ENCODE assay signal across 1 cellular context in genomic region chr9:129885670-129886106, GRCh38.
TF ChIP-seq lines count a peak whose summit lies in the region.

No MANE protein-coding gene starts in this region.

TF ChIP-seq in HepG2, 621 proteins besides CTCF, POLR2A, EP300 and RAD21 (continued from another document and continues in another):
- TF ChIP-seq STAT6 (CRISPR knock-in tag; IDR thresholded peaks at IDR 0.05; ENCODE audit: borderline replicate concordance) (no peak), SMARCC2 (IDR thresholded peaks at IDR 0.05) (no peak), ZNF574 (CRISPR knock-in tag; IDR thresholded peaks at IDR 0.05) (0 out of 2 replicates have a peak, but pooled peaks have one; percentile 26), ZNF782 (CRISPR knock-in tag; IDR thresholded peaks at IDR 0.05; ENCODE audit: borderline replicate concordance) (peak; percentile 39; the same call in 1 of the 2 replicates), GFI1 (CRISPR knock-in tag; IDR thresholded peaks at IDR 0.05; ENCODE audit: borderline replicate concordance) (0 out of 2 replicates have a peak, but pooled peaks have one; percentile 44), ATF2 (CRISPR knock-in tag; IDR thresholded peaks at IDR 0.05) (no peak; the same call in 1 of the 2 replicates), ZNF407 (CRISPR knock-in tag; IDR thresholded peaks at IDR 0.05; ENCODE audit: not compliant biosample characterization) (no peak), XRCC5 (optimal IDR thresholded peaks at IDR 0.05; ENCODE audit: low read length) (peak; percentile 96), SOX13 (IDR thresholded peaks at IDR 0.05) (no peak), SOX13 (CRISPR knock-in tag; conservative IDR thresholded peaks at IDR 0.05 in 1 of 2, IDR thresholded peaks at IDR 0.05 in 1 of 2) (peak in 1 of 2 experiments; percentile 36; a peak in 2 of 4 replicates), MIXL1 (CRISPR knock-in tag; IDR thresholded peaks at IDR 0.05) (peak; percentile 79), UBTF (CRISPR knock-in tag; IDR thresholded peaks at IDR 0.05) (peak; percentile 93), NFRKB (IDR thresholded peaks at IDR 0.05) (no peak)
- TF ChIP-seq, protein P1, sequence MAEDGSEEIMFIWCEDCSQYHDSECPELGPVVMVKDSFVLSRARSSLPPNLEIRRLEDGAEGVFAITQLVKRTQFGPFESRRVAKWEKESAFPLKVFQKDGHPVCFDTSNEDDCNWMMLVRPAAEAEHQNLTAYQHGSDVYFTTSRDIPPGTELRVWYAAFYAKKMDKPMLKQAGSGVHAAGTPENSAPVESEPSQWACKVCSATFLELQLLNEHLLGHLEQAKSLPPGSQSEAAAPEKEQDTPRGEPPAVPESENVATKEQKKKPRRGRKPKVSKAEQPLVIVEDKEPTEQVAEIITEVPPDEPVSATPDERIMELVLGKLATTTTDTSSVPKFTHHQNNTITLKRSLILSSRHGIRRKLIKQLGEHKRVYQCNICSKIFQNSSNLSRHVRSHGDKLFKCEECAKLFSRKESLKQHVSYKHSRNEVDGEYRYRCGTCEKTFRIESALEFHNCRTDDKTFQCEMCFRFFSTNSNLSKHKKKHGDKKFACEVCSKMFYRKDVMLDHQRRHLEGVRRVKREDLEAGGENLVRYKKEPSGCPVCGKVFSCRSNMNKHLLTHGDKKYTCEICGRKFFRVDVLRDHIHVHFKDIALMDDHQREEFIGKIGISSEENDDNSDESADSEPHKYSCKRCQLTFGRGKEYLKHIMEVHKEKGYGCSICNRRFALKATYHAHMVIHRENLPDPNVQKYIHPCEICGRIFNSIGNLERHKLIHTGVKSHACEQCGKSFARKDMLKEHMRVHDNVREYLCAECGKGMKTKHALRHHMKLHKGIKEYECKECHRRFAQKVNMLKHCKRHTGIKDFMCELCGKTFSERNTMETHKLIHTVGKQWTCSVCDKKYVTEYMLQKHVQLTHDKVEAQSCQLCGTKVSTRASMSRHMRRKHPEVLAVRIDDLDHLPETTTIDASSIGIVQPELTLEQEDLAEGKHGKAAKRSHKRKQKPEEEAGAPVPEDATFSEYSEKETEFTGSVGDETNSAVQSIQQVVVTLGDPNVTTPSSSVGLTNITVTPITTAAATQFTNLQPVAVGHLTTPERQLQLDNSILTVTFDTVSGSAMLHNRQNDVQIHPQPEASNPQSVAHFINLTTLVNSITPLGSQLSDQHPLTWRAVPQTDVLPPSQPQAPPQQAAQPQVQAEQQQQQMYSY (CRISPR knock-in tag; IDR thresholded peaks at IDR 0.05) = no peak
- TF ChIP-seq, protein P2, sequence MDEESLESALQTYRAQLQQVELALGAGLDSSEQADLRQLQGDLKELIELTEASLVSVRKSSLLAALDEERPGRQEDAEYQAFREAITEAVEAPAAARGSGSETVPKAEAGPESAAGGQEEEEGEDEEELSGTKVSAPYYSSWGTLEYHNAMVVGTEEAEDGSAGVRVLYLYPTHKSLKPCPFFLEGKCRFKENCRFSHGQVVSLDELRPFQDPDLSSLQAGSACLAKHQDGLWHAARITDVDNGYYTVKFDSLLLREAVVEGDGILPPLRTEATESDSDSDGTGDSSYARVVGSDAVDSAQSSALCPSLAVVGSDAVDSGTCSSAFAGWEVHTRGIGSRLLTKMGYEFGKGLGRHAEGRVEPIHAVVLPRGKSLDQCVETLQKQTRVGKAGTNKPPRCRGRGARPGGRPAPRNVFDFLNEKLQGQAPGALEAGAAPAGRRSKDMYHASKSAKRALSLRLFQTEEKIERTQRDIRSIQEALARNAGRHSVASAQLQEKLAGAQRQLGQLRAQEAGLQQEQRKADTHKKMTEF (CRISPR knock-in tag; IDR thresholded peaks at IDR 0.05) = peak; percentile 46; the same call in 1 of the 2 replicates
- TF ChIP-seq, protein P3, sequence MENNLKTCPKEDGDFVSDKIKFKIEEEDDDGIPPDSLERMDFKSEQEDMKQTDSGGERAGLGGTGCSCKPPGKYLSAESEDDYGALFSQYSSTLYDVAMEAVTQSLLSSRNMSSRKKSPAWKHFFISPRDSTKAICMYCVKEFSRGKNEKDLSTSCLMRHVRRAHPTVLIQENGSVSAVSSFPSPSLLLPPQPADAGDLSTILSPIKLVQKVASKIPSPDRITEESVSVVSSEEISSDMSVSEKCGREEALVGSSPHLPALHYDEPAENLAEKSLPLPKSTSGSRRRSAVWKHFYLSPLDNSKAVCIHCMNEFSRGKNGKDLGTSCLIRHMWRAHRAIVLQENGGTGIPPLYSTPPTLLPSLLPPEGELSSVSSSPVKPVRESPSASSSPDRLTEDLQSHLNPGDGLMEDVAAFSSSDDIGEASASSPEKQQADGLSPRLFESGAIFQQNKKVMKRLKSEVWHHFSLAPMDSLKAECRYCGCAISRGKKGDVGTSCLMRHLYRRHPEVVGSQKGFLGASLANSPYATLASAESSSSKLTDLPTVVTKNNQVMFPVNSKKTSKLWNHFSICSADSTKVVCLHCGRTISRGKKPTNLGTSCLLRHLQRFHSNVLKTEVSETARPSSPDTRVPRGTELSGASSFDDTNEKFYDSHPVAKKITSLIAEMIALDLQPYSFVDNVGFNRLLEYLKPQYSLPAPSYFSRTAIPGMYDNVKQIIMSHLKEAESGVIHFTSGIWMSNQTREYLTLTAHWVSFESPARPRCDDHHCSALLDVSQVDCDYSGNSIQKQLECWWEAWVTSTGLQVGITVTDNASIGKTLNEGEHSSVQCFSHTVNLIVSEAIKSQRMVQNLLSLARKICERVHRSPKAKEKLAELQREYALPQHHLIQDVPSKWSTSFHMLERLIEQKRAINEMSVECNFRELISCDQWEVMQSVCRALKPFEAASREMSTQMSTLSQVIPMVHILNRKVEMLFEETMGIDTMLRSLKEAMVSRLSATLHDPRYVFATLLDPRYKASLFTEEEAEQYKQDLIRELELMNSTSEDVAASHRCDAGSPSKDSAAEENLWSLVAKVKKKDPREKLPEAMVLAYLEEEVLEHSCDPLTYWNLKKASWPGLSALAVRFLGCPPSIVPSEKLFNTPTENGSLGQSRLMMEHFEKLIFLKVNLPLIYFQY (CRISPR knock-in tag; IDR thresholded peaks at IDR 0.05; ENCODE audit: borderline replicate concordance) = peak; percentile 30; the same call in 1 of the 2 replicates
